In the genomic region with DNA sequence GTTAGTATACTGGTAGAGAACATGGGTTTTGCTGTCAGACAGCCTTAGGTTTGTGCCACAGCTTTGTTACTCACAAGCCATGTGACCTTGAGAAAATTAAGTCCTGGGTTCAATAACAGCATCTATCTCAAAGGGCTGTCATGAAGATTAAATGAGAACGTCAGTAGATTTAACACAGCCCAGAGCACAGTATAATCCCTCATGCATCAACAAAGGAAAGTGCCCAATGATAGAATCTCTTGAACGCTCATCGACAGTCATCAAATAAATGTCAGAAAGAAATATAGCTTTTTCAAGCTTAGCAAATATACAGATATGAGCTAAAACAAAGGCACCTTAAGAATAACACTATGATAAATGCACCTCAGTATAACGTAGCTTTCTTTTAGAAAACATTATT, we compare ENCODE assay signal across 34 cellular contexts. TPM values are rescaled to one million over a fixed set of nuclear protein-coding genes. Genes with fewer than 3 reads are reported as not detected.
DNase-seq lines count a peak whose midpoint lies in the region; FAIRE-seq and TF ChIP-seq lines count a peak whose summit lies in the region.
"Had no signal": no experiment of that assay in that cellular context is flagged by ENCODE, and none has a peak within 500 bp of the region (broad histone marks: within the 10 kb centered on the region; RNA-seq: fewer than 3 reads in every experiment).

No MANE protein-coding gene starts in this region.

- H3K27ac Mint-ChIP-seq in T-helper 2 cell treated with Interferon-gamma antibody and Interleukin-4, amounts not matched to agents 5 μg/mL and 100 μg/mL, for 36 hours: no peak overlapping the region
- H3K27ac Mint-ChIP-seq: activated CD8-positive, alpha-beta memory T cell treated with anti-CD3 and anti-CD28 coated beads, Interleukin-2, amount 10 ng/mL, durations not matched to agents 7 days and 5 days; activated naive CD8-positive, alpha-beta T cell treated with anti-CD3 and anti-CD28 coated beads, Interleukin-2, amount 50 U/mL, for 24 hours; effector memory CD8-positive, alpha-beta T cell had no signal

- peak overlapping the region; percentile 52 for H3K4ac ChIP-seq in trophoblast cell (ENCODE audit: low read depth, low read length)

- no peaks in the 10 kb centered on the region for H4K20me1 ChIP-seq in OCI-LY1 (ENCODE audit: insufficient read depth, low read length)

- no CpG with 5 or more reads among the region's 4 CpGs for WGBS in trophoblast cell (ENCODE audit: extremely low coverage, insufficient coverage, insufficient read length)
- WGBS in esophagus muscularis mucosa: 50% methylated on average over 4 of the region's 4 CpGs

- H2BK5ac ChIP-seq in trophoblast cell (ENCODE audit: low read depth, low read length, poor library complexity): no peak overlapping the region

- H3K9ac ChIP-seq in OCI-LY1 (ENCODE audit: low read length): no peak overlapping the region
- H3K9ac ChIP-seq in trophoblast cell (ENCODE audit: low read length): no peak overlapping the region

- peaks cover 3% of the 10 kb centered on the region for H3K9me3 Mint-ChIP-seq in T-helper 2 cell treated with Interferon-gamma antibody and Interleukin-4, amounts not matched to agents 5 μg/mL and 100 μg/mL, for 36 hours
- H3K9me3 Mint-ChIP-seq: effector memory CD8-positive, alpha-beta T cell; WTC11 had no signal

- peaks cover 21% of the 10 kb centered on the region for H3K4me1 Mint-ChIP-seq in T-helper 2 cell treated with Interferon-gamma antibody and Interleukin-4, amounts not matched to agents 5 μg/mL and 100 μg/mL, for 36 hours (ENCODE audit: low read depth)

- TF ChIP-seq EP300 in esophagus muscularis mucosa (IDR thresholded peaks at IDR 0.05): no peak

- H3K79me2 ChIP-seq in OCI-LY1 (ENCODE audit: insufficient read depth, low read length): peaks cover 100% of the 10 kb centered on the region
- peaks cover 7% of the 10 kb centered on the region for H3K79me2 ChIP-seq in trophoblast cell (ENCODE audit: control insufficient read depth, insufficient read depth, low read length, poor library complexity)

- no peaks in the 10 kb centered on the region for H3K79me1 ChIP-seq in trophoblast cell (ENCODE audit: low read length)

- H3K14ac ChIP-seq in trophoblast cell (ENCODE audit: low read length): no peak overlapping the region

- TF ChIP-seq POLR2A in esophagus muscularis mucosa (IDR thresholded peaks at IDR 0.05; ENCODE audit: low read depth): no peak

- no peaks in the 10 kb centered on the region for H3F3A ChIP-seq in OCI-LY1 (ENCODE audit: insufficient read depth, low read length)

- no peak overlapping the region for H2BK120ac ChIP-seq in trophoblast cell (ENCODE audit: insufficient read depth, low read length, poor library complexity)

- H4K91ac ChIP-seq in trophoblast cell (ENCODE audit: low read depth, low read length): no peak overlapping the region

- H2AFZ ChIP-seq in OCI-LY1 (ENCODE audit: low read length): no peak overlapping the region
- no peak overlapping the region for H2AFZ ChIP-seq in trophoblast cell (ENCODE audit: insufficient read depth, low read length, poor library complexity)

- H3K4me3 ChIP-seq in OCI-LY1 (ENCODE audit: low read depth, low read length, poor library complexity, severe bottlenecking) (no peak overlapping the region), trophoblast cell (ENCODE audit: low read depth, low read length) (no peak overlapping the region), esophagus muscularis mucosa (no peak overlapping the region)
- H3K4me3 ChIP-seq: heart left ventricle, Peyer's patch, right lobe of liver, vagina had no signal

- no peak overlapping the region for H2AK5ac ChIP-seq in trophoblast cell (ENCODE audit: low read length)

- H3K9me3 ChIP-seq in OCI-LY1 (ENCODE audit: low read length) (peaks cover 16% of the 10 kb centered on the region; the same call in 1 of the 2 replicates), trophoblast cell (ENCODE audit: insufficient read depth, low read depth, low read length) (no peaks in the 10 kb centered on the region), esophagus muscularis mucosa (peaks cover 0 to 2% (median 0%) of the 10 kb centered on the region in 4 donors)
- H3K9me3 ChIP-seq: neutrophil, Peyer's patch, right lobe of liver, vagina had no signal

- no peak overlapping the region for H3K23ac ChIP-seq in trophoblast cell (ENCODE audit: low read length)

- H3K4me2 ChIP-seq in OCI-LY1 (ENCODE audit: low read length) (0 out of 2 replicates have a peak overlapping the region, but pooled peaks have one; percentile 0), trophoblast cell (ENCODE audit: low read length) (no peak overlapping the region)

- no peak overlapping the region for H2BK12ac ChIP-seq in trophoblast cell (ENCODE audit: low read length)

- FAIRE-seq in GM18507 (lab: Jason Lieb, UNC): peak; percentile 47
- FAIRE-seq: kidney had no signal

- no peaks in the 10 kb centered on the region for H3K9me2 ChIP-seq in OCI-LY1 (ENCODE audit: low read depth, low read length)

- H4K12ac ChIP-seq in trophoblast cell (ENCODE audit: low read depth, low read length): no peak overlapping the region

- no peaks in the 10 kb centered on the region for H3K27me3 ChIP-seq in OCI-LY1 (ENCODE audit: insufficient read depth, low read length)
- H3K27me3 ChIP-seq in trophoblast cell (ENCODE audit: insufficient read depth, low read length): no peaks in the 10 kb centered on the region
- H3K27me3 ChIP-seq in esophagus muscularis mucosa: no peaks in the 10 kb centered on the region
- H3K27me3 ChIP-seq: foreskin keratinocyte, heart left ventricle, neutrophil, Peyer's patch, right lobe of liver, vagina had no signal

- H4K8ac ChIP-seq in trophoblast cell (ENCODE audit: low read depth, low read length): no peak overlapping the region

- H3K27ac ChIP-seq in OCI-LY1 (ENCODE audit: low read depth, low read length, poor library complexity, severe bottlenecking): peak overlapping the region; percentile 77
- H3K27ac ChIP-seq in trophoblast cell (ENCODE audit: low read depth, low read length): no peak overlapping the region
- no peak overlapping the region for H3K27ac ChIP-seq in esophagus muscularis mucosa (replicated peaks in 1 of 4)
- H3K27ac ChIP-seq: foreskin keratinocyte, heart left ventricle, neutrophil, Peyer's patch, right lobe of liver, vagina had no signal

- peaks cover 79% of the 10 kb centered on the region for H3K36me3 ChIP-seq in OCI-LY1 (ENCODE audit: insufficient read depth, low read length)
- H3K36me3 ChIP-seq in trophoblast cell (ENCODE audit: control insufficient read depth in 1 of 2, insufficient read depth in 2 of 2, low read length in 2 of 2): peaks cover 0 to 2% of the 10 kb centered on the region in 2 experiments
- peaks cover 0 to 6% (median 0%) of the 10 kb centered on the region in 4 donors for H3K36me3 ChIP-seq in esophagus muscularis mucosa
- H3K36me3 ChIP-seq: neutrophil, Peyer's patch, right lobe of liver had no signal

- peaks cover 29% of the 10 kb centered on the region for H3K36me3 Mint-ChIP-seq in T-helper 2 cell treated with Interferon-gamma antibody and Interleukin-4, amounts not matched to agents 5 μg/mL and 100 μg/mL, for 36 hours (ENCODE audit: low read depth)

- TF ChIP-seq CTCF in OCI-LY1 (IDR thresholded peaks at IDR 0.05; ENCODE audit: low read length) (no peak), esophagus muscularis mucosa (IDR thresholded peaks at IDR 0.05) (no peak)

- no peak overlapping the region for H3K18ac ChIP-seq in trophoblast cell (ENCODE audit: low read length)

- intact Hi-C loops in esophagus muscularis mucosa (cut with DNase I): no loop called here

- H3K4me1 ChIP-seq in OCI-LY1 (ENCODE audit: insufficient read depth, low read length, severe bottlenecking) (peaks cover 32% of the 10 kb centered on the region), trophoblast cell (ENCODE audit: control insufficient read depth in 1 of 2, insufficient read depth in 2 of 2, low read length in 2 of 2) (no peaks in the 10 kb centered on the region), esophagus muscularis mucosa (peaks cover 20 to 75% (median 53%) of the 10 kb centered on the region in 4 donors)
- H3K4me1 ChIP-seq: foreskin keratinocyte had no signal

- no peak overlapping the region for H3K4me3 Mint-ChIP-seq in T-helper 2 cell treated with Interferon-gamma antibody and Interleukin-4, amounts not matched to agents 5 μg/mL and 100 μg/mL, for 36 hours
- H3K4me3 Mint-ChIP-seq: activated CD8-positive, alpha-beta memory T cell treated with anti-CD3 and anti-CD28 coated beads, Interleukin-2, amount 10 ng/mL, durations not matched to agents 7 days and 5 days; activated naive CD8-positive, alpha-beta T cell treated with anti-CD3 and anti-CD28 coated beads, Interleukin-2, amount 50 U/mL, for 24 hours; activated T-cell treated with anti-CD3 and anti-CD28 coated beads, Interleukin-2, amount 50 U/mL, for 4 hours; stimulated activated naive CD8-positive, alpha-beta T cell treated with anti-CD3 and anti-CD28 coated beads, Interleukin-15, amount 100 ng/mL, for 72 hours; WTC11 had no signal

- no peaks in the 10 kb centered on the region for H3K27me3 Mint-ChIP-seq in T-helper 2 cell treated with Interferon-gamma antibody and Interleukin-4, amounts not matched to agents 5 μg/mL and 100 μg/mL, for 36 hours (ENCODE audit: low read depth)
- H3K27me3 Mint-ChIP-seq: activated CD8-positive, alpha-beta memory T cell treated with anti-CD3 and anti-CD28 coated beads, Interleukin-2, amount 10 ng/mL, durations not matched to agents 7 days and 5 days; activated naive CD8-positive, alpha-beta T cell treated with anti-CD3 and anti-CD28 coated beads, Interleukin-2, amount 50 U/mL, for 24 hours; effector memory CD8-positive, alpha-beta T cell; naive B cell; stimulated activated naive CD8-positive, alpha-beta T cell treated with anti-CD3 and anti-CD28 coated beads, Interleukin-15, amount 100 ng/mL, for 72 hours had no signal

- DNase-seq in GM18507 (ENCODE audit: extremely low spot score, insufficient read length, low read depth): no peak
- DNase-seq in amniotic epithelial cell (ENCODE audit: low read depth): peak; percentile 48
- no peak for DNase-seq in trophoblast cell
- no peak for DNase-seq in T-helper 2 cell treated with Interferon-gamma antibody and Interleukin-4, amounts not matched to agents 5 μg/mL and 100 μg/mL, for 36 hours (ENCODE audit: low spot score)
- no peak for DNase-seq in stimulated activated CD4-positive, alpha-beta T cell treated with anti-CD3 and anti-CD28 coated beads, Interleukin-15, amount 100 ng/mL, for 24 hours
- no peak for DNase-seq in esophagus muscularis mucosa (ENCODE audit: extremely low spot score)
- DNase-seq: activated CD8-positive, alpha-beta memory T cell treated with anti-CD3 and anti-CD28 coated beads, Interleukin-2, amount 10 ng/mL, durations not matched to agents 7 days and 5 days; activated gamma-delta T cell treated with Interleukin-2 at 50 U/mL for 16 hours; activated naive CD8-positive, alpha-beta T cell treated with anti-CD3 and anti-CD28 coated beads, Interleukin-2, amount 50 U/mL, for 24 hours; activated T-cell treated with anti-CD3 and anti-CD28 coated beads, Interleukin-2, amount 50 U/mL, for 4 hours; caudate nucleus; cortex of kidney; effector memory CD8-positive, alpha-beta T cell; foreskin keratinocyte; HCEC 1CT; heart left ventricle; kidney; left ventricle myocardium superior; midbrain; naive B cell; NCI-H1105 treated with DMSO at 0.1 percent for 48 hours; NCI-H1930; NCI-H2171 treated with DMSO at 0.1 percent for 48 hours; NCI-H510A; Peyer's patch; right lobe of liver; SHP77 treated with DMSO at 0.1 percent for 48 hours; stimulated activated CD4-positive, alpha-beta T cell treated with anti-CD3 and anti-CD28 coated beads, Interleukin-2, amount 100 ng/mL, for 48 hours; stimulated activated naive CD8-positive, alpha-beta T cell treated with anti-CD3 and anti-CD28 coated beads, Interleukin-15, amount 100 ng/mL, for 72 hours; T-helper 1 cell had no signal

RNA-seq across cellular contexts. Expression of a gene that starts 22.3 kb away (rescaled TPM):
- polyA plus RNA-seq in trophoblast cell (2013): 85.4 and 86.3 TPM in 2 replicates
- 10 to 100 TPM; 50.9 to 66.4 (median 59.7) TPM for total RNA-seq in esophagus muscularis mucosa
